ENCODE assay signal across 16 cellular contexts in genomic region chr22:24137595-24137994, GRCh38. TPM values are rescaled to one million over a fixed set of nuclear protein-coding genes. Genes with fewer than 3 reads are reported as not detected.
DNase-seq lines count a peak whose midpoint lies in the region; ATAC-seq and TF ChIP-seq lines count a peak whose summit lies in the region.
"Had no signal": no experiment of that assay in that cellular context is flagged by ENCODE, and none has a peak within 500 bp of the region (broad histone marks: within the 10 kb centered on the region; RNA-seq: fewer than 3 reads in every experiment).

No MANE protein-coding gene starts in this region.

- TF ChIP-seq CTCF in CD4-positive, alpha-beta T cell (IDR thresholded peaks at IDR 0.05) = no peak
- TF ChIP-seq CTCF in SK-N-SH (IDR thresholded peaks at IDR 0.05) (no peak), testis (IDR thresholded peaks at IDR 0.05) (no peak)

- no peaks in the 10 kb centered on the region for H3K27me3 Mint-ChIP-seq in CD4-positive, alpha-beta T cell
- H3K27me3 Mint-ChIP-seq: activated CD4-positive, alpha-beta memory T cell treated with anti-CD3 and anti-CD28 coated beads, Interleukin-2, amount 10 ng/mL, durations not matched to agents 7 days and 5 days had no signal

- H3K9me2 ChIP-seq in SK-N-SH = no peaks in the 10 kb centered on the region

- 60% methylated on average over 2 of the region's 2 CpGs for WGBS in SK-N-SH (ENCODE audit: low lambda C conversion rate)
- 35 to 68% methylated on average over 2 of the region's 2 CpGs for WGBS in testis, 2 donors

- TF ChIP-seq POLR2A in testis (IDR thresholded peaks at IDR 0.05) = no peak

- H3K4me3 ChIP-seq in SK-N-SH (ENCODE audit: low read depth in 2 of 2, low read length in 1 of 2) (no peak overlapping the region), testis (no peak overlapping the region)
- H3K4me3 ChIP-seq: prostate gland had no signal

- H3K79me2 ChIP-seq in SK-N-SH (ENCODE audit: insufficient read depth) = no peaks in the 10 kb centered on the region

- TF ChIP-seq EP300 in SK-N-SH (IDR thresholded peaks at IDR 0.05; ENCODE audit: borderline replicate concordance in 1 of 2, low read depth in 1 of 2, low read length in 1 of 2) = no peak

- H2AFZ ChIP-seq in SK-N-SH (ENCODE audit: low read depth) = no peak overlapping the region

- POLR2A ChIA-PET in CD4-positive, alpha-beta T cell (lab: Charles Lee) = interaction anchor here (6.3 kb wide), 1 partner anchor 18 kb away, joined by 90 read pairs; no protein-coding TSS in a partner anchor
- POLR2A ChIA-PET in SK-N-SH (lab: Yijun Ruan, JAX) = no interaction called here

- H3K36me3 Mint-ChIP-seq in CD4-positive, alpha-beta T cell (ENCODE audit: low read depth) = peaks cover 53% of the 10 kb centered on the region

- no peaks in the 10 kb centered on the region for H4K20me1 ChIP-seq in SK-N-SH (ENCODE audit: insufficient read depth)

- no peak for ATAC-seq in CD4-positive, alpha-beta T cell (ENCODE audit: poor library complexity)
- ATAC-seq in sciatic nerve (no peak), GM19463 (IDR thresholded peaks at IDR 0.05; ENCODE audit: unreplicated experiment) (no peak), GM18867 (IDR thresholded peaks at IDR 0.05; ENCODE audit: unreplicated experiment) (no peak)

- no peaks in the 10 kb centered on the region for H3K9me3 ChIP-seq in CD4-positive, alpha-beta T cell (ENCODE audit: control insufficient read depth, low read length)
- no peaks in the 10 kb centered on the region for H3K9me3 ChIP-seq in SK-N-SH
- no peaks in the 10 kb centered on the region for H3K9me3 ChIP-seq in testis
- H3K9me3 ChIP-seq: prostate gland had no signal

- H3K36me3 ChIP-seq in SK-N-SH (replicated peaks in 1 of 2; ENCODE audit: control insufficient read depth in 1 of 2, insufficient read depth in 2 of 2, low read length in 1 of 2) = peaks cover 0 to 6% of the 10 kb centered on the region in 2 experiments
- no peaks in the 10 kb centered on the region for H3K36me3 ChIP-seq in testis (ENCODE audit: low read depth, missing control alignments)
- H3K36me3 ChIP-seq: prostate gland had no signal

- intact Hi-C loops in CD4-positive, alpha-beta T cell (cut with DNase I, micrococcal nuclease) = no loop called here
- intact Hi-C loops in testis (cut with DNase I; ENCODE audit: low total_unique reads) = no loop called here
- intact Hi-C loops in sciatic nerve (cut with DNase I) = no loop called here

- TF ChIP-seq RAD21 in SK-N-SH (IDR thresholded peaks at IDR 0.05; ENCODE audit: low read length) = no peak

- peaks cover 7% of the 10 kb centered on the region for H3F3A ChIP-seq in SK-N-SH (replicated peaks; ENCODE audit: insufficient read depth)

- H3K9me3 Mint-ChIP-seq in CD4-positive, alpha-beta T cell = no peaks in the 10 kb centered on the region
- H3K9me3 Mint-ChIP-seq: activated CD4-positive, alpha-beta memory T cell treated with anti-CD3 and anti-CD28 coated beads, Interleukin-2, amount 10 ng/mL, durations not matched to agents 7 days and 5 days had no signal

- CTCF ChIA-PET in CD4-positive, alpha-beta T cell (lab: Charles Lee) = no interaction called here
- CTCF ChIA-PET in SK-N-SH (lab: Yijun Ruan, JAX) = no interaction called here

- H3K4me1 ChIP-seq in SK-N-SH (ENCODE audit: control insufficient read depth in 1 of 2, insufficient read depth in 2 of 2, low read depth in 1 of 2, low read length in 1 of 2) (peaks cover 10 to 18% of the 10 kb centered on the region in 2 experiments; a peak in 1 of 4 replicates), testis (peaks cover 18% of the 10 kb centered on the region)
- H3K4me1 ChIP-seq: prostate gland had no signal

- peak overlapping the region; percentile 14 for H3K4me2 ChIP-seq in SK-N-SH

- H3K4me1 Mint-ChIP-seq in CD4-positive, alpha-beta T cell (ENCODE audit: low read depth) = peaks cover 56% of the 10 kb centered on the region

- H3K4me3 Mint-ChIP-seq in CD4-positive, alpha-beta T cell = no peak overlapping the region
- H3K4me3 Mint-ChIP-seq: activated CD4-positive, alpha-beta memory T cell treated with anti-CD3 and anti-CD28 coated beads, Interleukin-2, amount 10 ng/mL, durations not matched to agents 7 days and 5 days had no signal

- H3K27ac ChIP-seq in CD4-positive, alpha-beta T cell (ENCODE audit: low read depth, low read length) = no peak overlapping the region
- peak overlapping the region; percentile 26 to 66; a peak in 2 of 4 replicates for H3K27ac ChIP-seq in SK-N-SH (ENCODE audit: low read depth in 2 of 2, low read length in 1 of 2)
- no peak overlapping the region for H3K27ac ChIP-seq in testis
- H3K27ac ChIP-seq: prostate gland had no signal

- peak overlapping the region; percentile 36 for H3K27ac Mint-ChIP-seq in CD4-positive, alpha-beta T cell
- H3K27ac Mint-ChIP-seq: activated CD4-positive, alpha-beta memory T cell treated with anti-CD3 and anti-CD28 coated beads, Interleukin-2, amount 10 ng/mL, durations not matched to agents 7 days and 5 days had no signal

- no peak for DNase-seq in CD4-positive, alpha-beta T cell
- DNase-seq in SK-N-SH (no peak), fibroblast of gingiva (ENCODE audit: low read depth) (peak; percentile 82), renal cortical epithelial cell (ENCODE audit: low read depth) (peak; percentile 6), testis (no peak), sciatic nerve (ENCODE audit: low spot score) (no peak)
- DNase-seq: activated CD4-positive, alpha-beta memory T cell treated with anti-CD3 and anti-CD28 coated beads, Interleukin-2, amount 10 ng/mL, durations not matched to agents 7 days and 5 days; activated effector memory CD4-positive, alpha-beta T cell treated with Interleukin-2 at 50 U/mL for 16 hours; central memory CD4-positive, alpha-beta T cell; KBM-7; NCI-H1694 treated with DMSO at 0.1 percent for 48 hours; NCI-H524; stimulated activated naive CD4-positive, alpha-beta T cell had no signal

- H3K9ac ChIP-seq in SK-N-SH = no peak overlapping the region

- H3K27me3 ChIP-seq in CD4-positive, alpha-beta T cell (ENCODE audit: control insufficient read depth, insufficient read depth, low read length) = no peaks in the 10 kb centered on the region
- H3K27me3 ChIP-seq in SK-N-SH (ENCODE audit: insufficient read depth) = no peaks in the 10 kb centered on the region
- no peaks in the 10 kb centered on the region for H3K27me3 ChIP-seq in testis

TF ChIP-seq in SK-N-SH, 30 proteins besides CTCF, POLR2A, EP300 and RAD21:
- TF ChIP-seq FOSL2 (IDR thresholded peaks at IDR 0.05; ENCODE audit: borderline replicate concordance, low read depth) = no peak
- TF ChIP-seq USF1 (IDR thresholded peaks at IDR 0.05; ENCODE audit: borderline replicate concordance, low read depth) = no peak
- TF ChIP-seq NFIC (IDR thresholded peaks at IDR 0.05; ENCODE audit: borderline replicate concordance) = peak; percentile 61

RNA-seq across cellular contexts. Expression of gene SUSD2, which starts 43.7 kb away (rescaled TPM):
- 1 to 10 TPM in 1 of 2 experiments, under 1 TPM in 1; 0.80 to 1.5 TPM for total RNA-seq in CD4-positive, alpha-beta T cell
- 0.76 and 0.82 TPM in 2 replicates for polyA plus RNA-seq in SK-N-SH (2012; rRNA removed)
- 0.18 and 0.26 TPM in 2 replicates for polyA plus RNA-seq in SK-N-SH (2012; cell fraction: cytosol; rRNA removed)
- 1.7 and 2.2 TPM in 2 replicates for polyA plus RNA-seq in SK-N-SH (2012; cell fraction: nucleus; rRNA removed)
- 0.10 TPM in 1 of 2 replicates, not detected in the other for total RNA-seq in renal cortical epithelial cell
- 10 to 100 TPM in 1 of 2 donors, 1 to 10 TPM in 1; 5.7 to 11.9 TPM for total RNA-seq in testis
- polyA plus RNA-seq in testis (ENCODE audit: insufficient read depth, low read depth, low replicate concordance) = 5.3 TPM
- total RNA-seq in sciatic nerve = 4.1 TPM

Comparison
In these comparisons a context has a peak if more than half of its experiments do, and no peak if none do; other contexts are left out.
1. DNase-seq: peak in fibroblast of gingiva (single experiment) and renal cortical epithelial cell (single experiment); none in CD4-positive, alpha-beta T cell (0 of 10), SK-N-SH (single experiment), testis (single experiment) and sciatic nerve (single experiment).
2. H3K27ac ChIP-seq: peak in SK-N-SH (2 of 2); none in CD4-positive, alpha-beta T cell (single experiment) and testis (0 of 2).